ENCODE assay signal across 24 cellular contexts in the genomic region with DNA sequence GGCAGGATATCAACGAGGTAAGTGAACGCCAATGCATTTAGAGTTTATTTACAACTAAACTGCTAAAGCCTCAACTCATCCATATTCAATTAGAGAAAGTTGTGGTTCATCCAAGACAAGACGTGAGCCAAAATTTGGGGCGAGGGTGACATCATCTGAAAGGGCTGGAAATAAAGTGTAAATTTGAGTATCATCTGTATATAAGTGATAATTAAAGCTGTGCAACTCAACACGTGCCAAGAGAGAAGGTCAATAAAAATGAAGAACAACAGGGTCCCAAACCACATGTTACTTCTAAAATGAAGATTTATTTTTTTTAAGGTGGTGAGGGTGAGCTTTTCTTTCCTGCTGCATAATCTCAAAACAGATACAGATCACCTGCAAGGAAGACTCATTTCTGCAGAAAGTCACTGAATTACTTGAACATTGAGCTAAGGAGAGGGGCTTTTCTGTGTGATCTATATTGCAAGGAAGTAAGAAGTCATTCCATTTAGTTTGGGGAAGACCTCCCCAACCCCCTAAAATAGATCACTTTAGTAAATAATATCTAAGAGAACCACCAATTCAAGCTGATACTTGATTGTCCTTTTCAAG.
DNase-seq lines count a peak whose midpoint lies in the region; ATAC-seq lines count a peak whose summit lies in the region.
"Had no signal": no experiment of that assay in that cellular context is flagged by ENCODE, and none has a peak within 500 bp of the region (broad histone marks: within the 10 kb centered on the region; RNA-seq: fewer than 3 reads in every experiment).

No MANE protein-coding gene starts in this region.

- H3K9me3 Mint-ChIP-seq in activated CD4-positive, alpha-beta T cell treated with anti-CD3 and anti-CD28 coated beads, Interleukin-2, amount 10 ng/mL, durations not matched to agents 24 days and 14 days = peaks cover 26% of the 10 kb centered on the region
- H3K9me3 Mint-ChIP-seq in activated CD4-positive, alpha-beta T cell treated with anti-CD3 and anti-CD28 coated beads, Interleukin-2, amount 10 ng/mL, durations not matched to agents 7 days and 5 days = peaks cover 17% of the 10 kb centered on the region
- peaks cover 0 to 8% (median 4%) of the 10 kb centered on the region in 5 donors for H3K9me3 Mint-ChIP-seq in CD8-positive, alpha-beta memory T cell
- H3K9me3 Mint-ChIP-seq: HFFc6 had no signal

- H3K27ac Mint-ChIP-seq in activated CD4-positive, alpha-beta T cell treated with anti-CD3 and anti-CD28 coated beads, Interleukin-2, amount 10 ng/mL, durations not matched to agents 24 days and 14 days = peak overlapping the region; percentile 70
- H3K27ac Mint-ChIP-seq in activated CD4-positive, alpha-beta T cell treated with anti-CD3 and anti-CD28 coated beads, Interleukin-2, amount 10 ng/mL, durations not matched to agents 7 days and 5 days = no peak overlapping the region
- peak overlapping the region in 5 of 8 donors; percentile 14 to 64 (median 56) for H3K27ac Mint-ChIP-seq in CD8-positive, alpha-beta memory T cell
- H3K27ac Mint-ChIP-seq: HFFc6, neural progenitor cell, type B pancreatic cell had no signal

- ATAC-seq in HG02588 (IDR thresholded peaks at IDR 0.05; ENCODE audit: unreplicated experiment) = no peak
- no peak for ATAC-seq in HG02678 (IDR thresholded peaks at IDR 0.05; ENCODE audit: unreplicated experiment)
- ATAC-seq: A549, GM12878, lower lobe of right lung, PC-3 had no signal

- H3K27me3 Mint-ChIP-seq in activated CD4-positive, alpha-beta T cell treated with anti-CD3 and anti-CD28 coated beads, Interleukin-2, amount 10 ng/mL, durations not matched to agents 24 days and 14 days = no peaks in the 10 kb centered on the region
- H3K27me3 Mint-ChIP-seq in activated CD4-positive, alpha-beta T cell treated with anti-CD3 and anti-CD28 coated beads, Interleukin-2, amount 10 ng/mL, durations not matched to agents 7 days and 5 days = no peaks in the 10 kb centered on the region
- no peaks in the 10 kb centered on the region for H3K27me3 Mint-ChIP-seq in CD8-positive, alpha-beta memory T cell
- H3K27me3 Mint-ChIP-seq: type B pancreatic cell had no signal

- no peak overlapping the region for H3K4me3 Mint-ChIP-seq in activated CD4-positive, alpha-beta T cell treated with anti-CD3 and anti-CD28 coated beads, Interleukin-2, amount 10 ng/mL, durations not matched to agents 24 days and 14 days
- H3K4me3 Mint-ChIP-seq in activated CD4-positive, alpha-beta T cell treated with anti-CD3 and anti-CD28 coated beads, Interleukin-2, amount 10 ng/mL, durations not matched to agents 7 days and 5 days = no peak overlapping the region
- H3K4me3 Mint-ChIP-seq in CD8-positive, alpha-beta memory T cell = peak overlapping the region in 2 of 7 donors; percentile 25 to 44
- H3K4me3 Mint-ChIP-seq: HFFc6, neural progenitor cell, type B pancreatic cell had no signal

- peaks cover 15% of the 10 kb centered on the region for H3K4me1 Mint-ChIP-seq in activated CD4-positive, alpha-beta T cell treated with anti-CD3 and anti-CD28 coated beads, Interleukin-2, amount 10 ng/mL, durations not matched to agents 24 days and 14 days
- peaks cover 21% of the 10 kb centered on the region for H3K4me1 Mint-ChIP-seq in activated CD4-positive, alpha-beta T cell treated with anti-CD3 and anti-CD28 coated beads, Interleukin-2, amount 10 ng/mL, durations not matched to agents 7 days and 5 days
- H3K4me1 Mint-ChIP-seq in CD8-positive, alpha-beta memory T cell = peaks cover 10 to 28% (median 22%) of the 10 kb centered on the region in 3 donors
- H3K4me1 Mint-ChIP-seq: neural progenitor cell had no signal

- H3K9me3 ChIP-seq in CD8-positive, alpha-beta memory T cell (ENCODE audit: low read length) = no peaks in the 10 kb centered on the region
- H3K9me3 ChIP-seq: A549, BE2C had no signal

- H3K4me3 ChIP-seq in CD8-positive, alpha-beta memory T cell (ENCODE audit: low read length) = no peak overlapping the region
- H3K4me3 ChIP-seq: A549, GM12878, lower lobe of right lung, neural progenitor cell, sigmoid colon had no signal

- POLR2A ChIA-PET in activated CD4-positive, alpha-beta T cell treated with anti-CD3 and anti-CD28 coated beads, Interleukin-2, amount 10 ng/mL, durations not matched to agents 7 days and 5 days (lab: Charles Lee) = no interaction called here
- POLR2A ChIA-PET in CD8-positive, alpha-beta memory T cell (lab: Charles Lee) = interaction anchor here (0.7 to 0.9 kb wide), 2 partner anchors 29 to 31 kb away, joined by 3 read pairs; no protein-coding TSS in a partner anchor

- no peaks in the 10 kb centered on the region for H3K27me3 ChIP-seq in CD8-positive, alpha-beta memory T cell (ENCODE audit: insufficient read depth, low read length, poor library complexity, severe bottlenecking)
- H3K27me3 ChIP-seq: BE2C, neural progenitor cell, sigmoid colon had no signal

- CTCF ChIA-PET in activated CD4-positive, alpha-beta T cell treated with anti-CD3 and anti-CD28 coated beads, Interleukin-2, amount 10 ng/mL, durations not matched to agents 7 days and 5 days (lab: Charles Lee) = interaction anchor here (0.8 to 1.4 kb wide), 5 partner anchors 8 to 76 kb away, joined by 3 read pairs; no protein-coding TSS in a partner anchor
- CTCF ChIA-PET in CD8-positive, alpha-beta memory T cell (lab: Charles Lee) = interaction anchor here (1.4 to 2.1 kb wide), 2 partner anchors 30 to 188 kb away, joined by 3 to 6 read pairs; no protein-coding TSS in a partner anchor

- peaks cover 6% of the 10 kb centered on the region for H3K36me3 Mint-ChIP-seq in activated CD4-positive, alpha-beta T cell treated with anti-CD3 and anti-CD28 coated beads, Interleukin-2, amount 10 ng/mL, durations not matched to agents 24 days and 14 days (ENCODE audit: low read depth)
- H3K36me3 Mint-ChIP-seq in activated CD4-positive, alpha-beta T cell treated with anti-CD3 and anti-CD28 coated beads, Interleukin-2, amount 10 ng/mL, durations not matched to agents 7 days and 5 days (ENCODE audit: low read depth) = peaks cover 5% of the 10 kb centered on the region
- peaks cover 0 to 19% (median 0%) of the 10 kb centered on the region in 3 donors for H3K36me3 Mint-ChIP-seq in CD8-positive, alpha-beta memory T cell
- H3K36me3 Mint-ChIP-seq: neural progenitor cell, type B pancreatic cell had no signal

- H3K36me3 ChIP-seq in CD8-positive, alpha-beta memory T cell (ENCODE audit: insufficient read depth, low read length) = no peaks in the 10 kb centered on the region
- H3K36me3 ChIP-seq: BE2C, lower lobe of right lung, neural progenitor cell, sigmoid colon had no signal

- no peak for DNase-seq in activated CD4-positive, alpha-beta T cell treated with anti-CD3 and anti-CD28 coated beads, Interleukin-2, amount 10 ng/mL, durations not matched to agents 24 days and 14 days
- no peak for DNase-seq in activated CD4-positive, alpha-beta T cell treated with anti-CD3 and anti-CD28 coated beads, Interleukin-2, amount 10 ng/mL, durations not matched to agents 7 days and 5 days
- no peak for DNase-seq in CD8-positive, alpha-beta memory T cell
- peak; percentile 64 to 66 for DNase-seq in activated T-cell treated with anti-CD3 and anti-CD28 coated beads, Interleukin-2, amount 50 U/mL, for 48 hours
- DNase-seq in medulla oblongata (ENCODE audit: extremely low spot score) (peak; percentile 7), GOT3 (lab: John Stamatoyannopoulos, UW) (no peak)
- DNase-seq: BE2C, Caco-2, dermis blood vessel endothelial cell, DND-41, HFFc6, islet precursor cell, lower lobe of right lung, NCI-H1694 treated with DMSO at 0.1 percent for 48 hours, PC-3, SHP77, sigmoid colon had no signal

- intact Hi-C loops in activated CD4-positive, alpha-beta T cell treated with anti-CD3 and anti-CD28 coated beads, Interleukin-2, amount 10 ng/mL, durations not matched to agents 24 days and 14 days (cut with micrococcal nuclease) = loop anchor here (1.0 to 5.0 kb wide), 5 partner anchors 30 to 328 kb away; no protein-coding TSS in a partner anchor

- peaks cover 15% of the 10 kb centered on the region for H3K4me1 ChIP-seq in CD8-positive, alpha-beta memory T cell (ENCODE audit: insufficient read depth, low read length)
- H3K4me1 ChIP-seq: A549, lower lobe of right lung, neural progenitor cell, sigmoid colon had no signal

- no peak overlapping the region for H3K27ac ChIP-seq in CD8-positive, alpha-beta memory T cell (ENCODE audit: low read depth, low read length)
- H3K27ac ChIP-seq: A549, KMS-11, lower lobe of right lung, neural progenitor cell, sigmoid colon had no signal

Comparison
In these comparisons a context has a peak if more than half of its experiments do, and no peak if none do; other contexts are left out.
1. DNase-seq: peak in activated T-cell treated with anti-CD3 and anti-CD28 coated beads, Interleukin-2, amount 50 U/mL, for 48 hours (2 of 2) and medulla oblongata (single experiment); none in activated CD4-positive, alpha-beta T cell treated with anti-CD3 and anti-CD28 coated beads, Interleukin-2, amount 10 ng/mL, durations not matched to agents 24 days and 14 days (single experiment), activated CD4-positive, alpha-beta T cell treated with anti-CD3 and anti-CD28 coated beads, Interleukin-2, amount 10 ng/mL, durations not matched to agents 7 days and 5 days (single experiment), CD8-positive, alpha-beta memory T cell (0 of 5) and GOT3 (single experiment).